ENCODE assay signal across 8 cellular contexts in the genomic region with DNA sequence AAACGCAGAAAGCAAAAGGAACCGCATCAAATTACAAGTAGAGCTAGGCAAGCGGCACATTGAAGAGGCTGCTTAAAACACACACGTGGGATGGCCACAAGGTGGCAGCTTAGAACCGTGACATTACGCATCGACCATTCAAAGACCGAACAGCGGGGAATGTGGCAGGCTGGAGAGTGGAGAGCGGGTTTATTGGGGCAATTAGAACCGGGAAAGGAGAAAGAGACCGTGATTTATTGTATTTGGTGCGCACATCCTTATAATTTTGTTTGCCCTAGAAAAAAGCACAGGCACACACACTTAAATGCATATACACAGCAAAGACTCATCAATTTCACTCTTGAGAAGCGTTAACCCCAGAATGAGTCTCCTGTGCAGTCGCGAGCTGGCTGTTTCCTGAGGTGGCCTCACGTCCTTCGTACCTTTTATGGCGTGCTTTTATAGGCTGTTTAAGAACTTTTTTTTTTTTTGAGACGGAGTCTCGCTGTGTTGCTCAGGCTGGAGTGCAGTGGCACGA. TPM values are rescaled to one million over a fixed set of nuclear protein-coding genes. Genes with fewer than 3 reads are reported as not detected.
A peak's percentile ranks its signal among the peaks of the same experiment; 100 is the strongest.
DNase-seq lines count a peak whose midpoint lies in the region; ATAC-seq and TF ChIP-seq lines count a peak whose summit lies in the region.

No MANE protein-coding gene starts in this region.

- H3K9me3 ChIP-seq in IMR-90 (ENCODE audit: control insufficient read depth, insufficient read depth, low read length), result no peaks in the 10 kb centered on the region
- H3K9me3 ChIP-seq in OCI-LY3 (ENCODE audit: insufficient read depth, low read length), result no peaks in the 10 kb centered on the region
- no peaks in the 10 kb centered on the region for H3K9me3 ChIP-seq in naive thymus-derived CD4-positive, alpha-beta T cell (ENCODE audit: control insufficient read depth in 2 of 3, low read length in 3 of 3)

- H3K9ac ChIP-seq in IMR-90 (ENCODE audit: low read depth, low read length) (no peak overlapping the region), OCI-LY3 (ENCODE audit: low read length) (peak overlapping the region; percentile 32; the same call in 1 of the 2 replicates)

- no peak overlapping the region for H4K91ac ChIP-seq in IMR-90 (ENCODE audit: insufficient read depth, low read depth, low read length)

- no peak overlapping the region for H2BK20ac ChIP-seq in IMR-90 (ENCODE audit: low read depth, low read length)

- WGBS in IMR-90 (ENCODE audit: extremely low coverage in 2 of 2, insufficient read length in 1 of 2), 2 experiments, result 25% methylated on average over 3 of the region's 22 CpGs; no CpG with 5 or more reads in 1 of the 2 experiments

- H3K79me2 ChIP-seq in OCI-LY3 (ENCODE audit: low read length), result no peaks in the 10 kb centered on the region

- no peak overlapping the region for H2BK15ac ChIP-seq in IMR-90 (ENCODE audit: low read depth, low read length)

- H3K36me3 Mint-ChIP-seq in naive thymus-derived CD4-positive, alpha-beta T cell, result no peaks in the 10 kb centered on the region
- H3K36me3 Mint-ChIP-seq in stimulated activated memory B cell treated with anti-CD40 and anti-IgM and Interleukin-4, amounts not matched to agents 10 μg/mL and 1 μg/mL and 100 μg/mL, for 72 hours, result no peaks in the 10 kb centered on the region

- H2BK5ac ChIP-seq in IMR-90 (ENCODE audit: low read depth, low read length, poor library complexity, severe bottlenecking), result no peak overlapping the region

- H3K4me3 Mint-ChIP-seq in naive thymus-derived CD4-positive, alpha-beta T cell, result peak overlapping the region; percentile 39 to 89 (median 78)
- peak overlapping the region; percentile 50 for H3K4me3 Mint-ChIP-seq in stimulated activated memory B cell treated with anti-CD40 and anti-IgM and Interleukin-4, amounts not matched to agents 10 μg/mL and 1 μg/mL and 100 μg/mL, for 72 hours

- CTCF ChIA-PET in IMR-90 (lab: Yijun Ruan, JAX), result interaction anchor here (0.6 to 2.1 kb wide), 14 partner anchors 8 to 557 kb away, joined by 3 to 26 read pairs (median 4); a partner anchor contains a TSS
- CTCF ChIA-PET in naive thymus-derived CD4-positive, alpha-beta T cell (lab: Charles Lee), result interaction anchor here (0.6 to 5.7 kb wide), 20 partner anchors 9 to 604 kb away, joined by 3 to 87 read pairs (median 3); a partner anchor contains a TSS

- peaks cover 0 to 2% (median 0%) of the 10 kb centered on the region in 11 donors for H3K9me3 Mint-ChIP-seq in naive thymus-derived CD4-positive, alpha-beta T cell
- peaks cover 2% of the 10 kb centered on the region for H3K9me3 Mint-ChIP-seq in stimulated activated memory B cell treated with anti-CD40 and anti-IgM and Interleukin-4, amounts not matched to agents 10 μg/mL and 1 μg/mL and 100 μg/mL, for 72 hours

- no peak overlapping the region for H3K14ac ChIP-seq in IMR-90 (replicated peaks; ENCODE audit: low read depth, low read length)

- H2AK5ac ChIP-seq in IMR-90 (ENCODE audit: low read depth, low read length), result no peak overlapping the region

- dilution Hi-C loops in IMR-90 (cut with HindIII; ENCODE audit: low sequenced_read_pairs, unreplicated experiment), result no loop called here

- intact Hi-C loops in IMR-90 (cut with micrococcal nuclease), result loop anchor here (1.0 to 5.0 kb wide), 6 partner anchors 65 to 774 kb away; a partner anchor contains a TSS
- intact Hi-C loops in naive thymus-derived CD4-positive, alpha-beta T cell (cut with micrococcal nuclease), result loop anchor here (1.0 to 10.0 kb wide), 7 partner anchors 113 to 473 kb away; a partner anchor contains a TSS

- peak overlapping the region; percentile 39; the same call in 1 of the 2 replicates for H3K4me2 ChIP-seq in IMR-90 (ENCODE audit: low read depth, low read length)
- H3K4me2 ChIP-seq in OCI-LY3 (ENCODE audit: low read length), result peak overlapping the region; percentile 96

- H3K4me1 ChIP-seq in IMR-90 (ENCODE audit: control insufficient read depth, insufficient read depth, low read length), result no peaks in the 10 kb centered on the region
- peaks cover 9% of the 10 kb centered on the region for H3K4me1 ChIP-seq in OCI-LY3 (ENCODE audit: low read length)
- H3K4me1 ChIP-seq in naive thymus-derived CD4-positive, alpha-beta T cell (ENCODE audit: control insufficient read depth in 2 of 2, insufficient read depth in 2 of 2, low read length in 2 of 2), result no peaks in the 10 kb centered on the region

- in situ Hi-C loops in IMR-90 (cut with MboI; ENCODE audit: low sequenced_read_pairs), result no loop called here

- H2AFZ ChIP-seq in IMR-90 (replicated peaks; ENCODE audit: low read length, poor library complexity), result peak overlapping the region; percentile 0
- peak overlapping the region; percentile 83 for H2AFZ ChIP-seq in OCI-LY3 (ENCODE audit: low read depth, low read length)

- no peak for TF ChIP-seq POLR2A in IMR-90 (IDR thresholded peaks at IDR 0.05; ENCODE audit: low read depth, low read length)

- H3K4me3 ChIP-seq in IMR-90 (ENCODE audit: insufficient read depth, low read depth, low read length), result no peak overlapping the region
- peak overlapping the region; percentile 74 for H3K4me3 ChIP-seq in OCI-LY3 (ENCODE audit: low read length)
- H3K4me3 ChIP-seq in epithelial cell of proximal tubule (ENCODE audit: low read depth, low read length), result peak overlapping the region; percentile 57
- H3K4me3 ChIP-seq in naive thymus-derived CD4-positive, alpha-beta T cell (ENCODE audit: low read length), result peak overlapping the region; percentile 36

- H3K36me3 ChIP-seq in IMR-90 (ENCODE audit: control insufficient read depth, insufficient read depth, low read length), result no peaks in the 10 kb centered on the region
- H3K36me3 ChIP-seq in OCI-LY3 (replicated peaks; ENCODE audit: low read depth, low read length), result peaks cover 6% of the 10 kb centered on the region
- H3K36me3 ChIP-seq in naive thymus-derived CD4-positive, alpha-beta T cell (ENCODE audit: control insufficient read depth in 2 of 3, insufficient read depth in 3 of 3, low read length in 3 of 3), result no peaks in the 10 kb centered on the region

- no peak overlapping the region for H3K23ac ChIP-seq in IMR-90 (ENCODE audit: low read depth, low read length)

- no peak overlapping the region for H4K8ac ChIP-seq in IMR-90 (ENCODE audit: low read depth in 2 of 2, low read length in 2 of 2)

- H2AK9ac ChIP-seq in IMR-90 (replicated peaks; ENCODE audit: low read depth, low read length, poor library complexity), result no peak overlapping the region

- peak; percentile 92 for TF ChIP-seq RAD21 in IMR-90 (IDR thresholded peaks at IDR 0.05; ENCODE audit: low read length)

- no peak overlapping the region for H3K4ac ChIP-seq in IMR-90 (ENCODE audit: low read depth, low read length)

- H3K27ac ChIP-seq in IMR-90 (ENCODE audit: insufficient read depth, low read length), result no peak overlapping the region
- no peak overlapping the region for H3K27ac ChIP-seq in OCI-LY3 (ENCODE audit: low read length)
- no peak overlapping the region for H3K27ac ChIP-seq in naive thymus-derived CD4-positive, alpha-beta T cell (ENCODE audit: low read depth, low read length)

- no peak overlapping the region for H3K56ac ChIP-seq in IMR-90 (ENCODE audit: extremely low read depth, insufficient read depth, low read length)

- TF ChIP-seq CTCF in IMR-90 (conservative IDR thresholded peaks at IDR 0.05; ENCODE audit: low read depth, low read length) (peak; percentile 94), OCI-LY3 (IDR thresholded peaks at IDR 0.05; ENCODE audit: low read depth, low read length) (peak; percentile 88), epithelial cell of proximal tubule (conservative IDR thresholded peaks at IDR 0.05; ENCODE audit: low read depth, low read length) (peak; percentile 87)

- no TSS peak for BruUV-seq in IMR-90 (replicated peaks; lab: Mats Ljungman, UMichigan)

- H4K20me1 ChIP-seq in IMR-90 (ENCODE audit: insufficient read depth, low read length) (no peaks in the 10 kb centered on the region), OCI-LY3 (ENCODE audit: insufficient read depth, low read length) (no peaks in the 10 kb centered on the region)

- H3K27ac Mint-ChIP-seq in naive thymus-derived CD4-positive, alpha-beta T cell, result peak overlapping the region in 2 of 9 donors; percentile 1 to 14
- H3K27ac Mint-ChIP-seq in stimulated activated memory B cell treated with anti-CD40 and anti-IgM and Interleukin-4, amounts not matched to agents 10 μg/mL and 1 μg/mL and 100 μg/mL, for 72 hours, result no peak overlapping the region

- peak; percentile 70 for DNase-seq in DMS53 treated with DMSO at 0.1 percent for 48 hours (lab: John Stamatoyannopoulos, UW; ENCODE audit: unreplicated experiment)
- DNase-seq in IMR-90, result peak; percentile 89
- peak; percentile 64 for DNase-seq in activated T-cell treated with anti-CD3 and anti-CD28 coated beads for 24 hours (ENCODE audit: low read depth)
- peak; percentile 57 for DNase-seq in epithelial cell of proximal tubule (ENCODE audit: low read depth)
- DNase-seq in naive thymus-derived CD4-positive, alpha-beta T cell, result peak; percentile 34 to 81 (median 75)

- no peak overlapping the region for H3K18ac ChIP-seq in IMR-90 (ENCODE audit: low read depth, low read length)

- H3K9me1 ChIP-seq in IMR-90 (ENCODE audit: insufficient read depth, low read length), result no peaks in the 10 kb centered on the region

- H3K27me3 ChIP-seq in IMR-90 (ENCODE audit: control insufficient read depth, insufficient read depth, low read length) (no peaks in the 10 kb centered on the region; the same call in none of the 2 replicates), OCI-LY3 (ENCODE audit: low read depth, low read length) (no peaks in the 10 kb centered on the region)
- H3K27me3 ChIP-seq in naive thymus-derived CD4-positive, alpha-beta T cell (ENCODE audit: control insufficient read depth in 2 of 2, insufficient read depth in 2 of 2, low read length in 2 of 2), result no peaks in the 10 kb centered on the region

- no peak overlapping the region for H4K5ac ChIP-seq in IMR-90 (ENCODE audit: low read depth, low read length)

- POLR2A ChIA-PET in IMR-90 (lab: Charles Lee; ENCODE audit: unreplicated experiment), result no interaction called here
- POLR2A ChIA-PET in naive thymus-derived CD4-positive, alpha-beta T cell (lab: Charles Lee), result no interaction called here

- H3K79me1 ChIP-seq in IMR-90 (ENCODE audit: low read depth in 1 of 2, low read length in 2 of 2), result no peaks in the 10 kb centered on the region

- no peak overlapping the region for H2BK120ac ChIP-seq in IMR-90 (ENCODE audit: low read depth, low read length)

- H3K4me1 Mint-ChIP-seq in naive thymus-derived CD4-positive, alpha-beta T cell, result peaks cover 0 to 9% (median 6%) of the 10 kb centered on the region in 7 donors
- peaks cover 10% of the 10 kb centered on the region for H3K4me1 Mint-ChIP-seq in stimulated activated memory B cell treated with anti-CD40 and anti-IgM and Interleukin-4, amounts not matched to agents 10 μg/mL and 1 μg/mL and 100 μg/mL, for 72 hours

- ATAC-seq in GM21619 (IDR thresholded peaks at IDR 0.05; ENCODE audit: unreplicated experiment), result peak; percentile 91
- peak; percentile 100 for ATAC-seq in IMR-90 (ENCODE audit: low read depth)
- ATAC-seq in naive thymus-derived CD4-positive, alpha-beta T cell, result peak; percentile 96
- peak; percentile 84 for ATAC-seq in stimulated activated memory B cell treated with anti-CD40 and anti-IgM and Interleukin-4, amounts not matched to agents 10 μg/mL and 1 μg/mL and 100 μg/mL, for 72 hours

- peaks cover 0 to 15% (median 0%) of the 10 kb centered on the region in 5 donors for H3K27me3 Mint-ChIP-seq in naive thymus-derived CD4-positive, alpha-beta T cell
- peaks cover 11% of the 10 kb centered on the region for H3K27me3 Mint-ChIP-seq in stimulated activated memory B cell treated with anti-CD40 and anti-IgM and Interleukin-4, amounts not matched to agents 10 μg/mL and 1 μg/mL and 100 μg/mL, for 72 hours

RNA-seq across cellular contexts. Expression of a gene that starts 31.7 kb away (rescaled TPM):
- not detected in 2 replicates for total RNA-seq in IMR-90 (2012; rRNA removed)
- polyA plus RNA-seq in IMR-90 (2012; rRNA removed), result not detected in 2 replicates
- polyA plus RNA-seq in IMR-90 (2012; cell fraction: cytosol; rRNA removed), result not detected in 2 replicates
- 0.03 TPM in 1 of 2 replicates, not detected in the other for polyA plus RNA-seq in IMR-90 (2012; cell fraction: nucleus; rRNA removed; ENCODE audit: low replicate concordance)
- total RNA-seq in epithelial cell of proximal tubule, result not detected in 2 replicates
- under 1 TPM in 2 of 5 experiments, not detected in 3; 0.32 to 0.35 TPM for total RNA-seq in naive thymus-derived CD4-positive, alpha-beta T cell
- under 1 TPM in 1 of 2 donors, not detected in 1; 0.08 TPM for polyA plus RNA-seq in naive thymus-derived CD4-positive, alpha-beta T cell
